1 cellular context compared by ENCODE assay signal in the genomic region with DNA sequence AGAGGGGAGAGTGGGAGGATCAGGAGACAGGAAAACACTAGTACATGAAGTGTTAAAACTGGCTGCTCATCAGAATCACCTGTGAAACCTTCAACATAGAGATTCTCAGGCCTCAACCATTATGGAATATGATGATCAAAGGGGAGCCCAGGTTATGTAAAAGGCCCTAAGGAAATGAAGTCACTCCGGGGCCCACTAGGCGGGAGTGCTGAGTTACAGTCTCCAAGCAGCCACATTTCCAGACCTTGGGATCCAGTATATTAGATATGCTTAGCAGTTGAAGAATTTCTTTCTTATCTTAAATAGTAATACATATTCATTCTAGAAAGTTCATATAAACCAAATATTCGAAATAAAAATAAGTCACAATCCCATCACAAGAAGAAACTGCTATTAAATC.
TF ChIP-seq lines count a peak whose summit lies in the region.

No MANE protein-coding gene starts in this region.

TF ChIP-seq in GM23338, 12 proteins besides CTCF, POLR2A, EP300 and RAD21:
- TF ChIP-seq ZNF462 (CRISPR knock-in tag; IDR thresholded peaks at IDR 0.05) (no peak), CREB1 (CRISPR knock-in tag; IDR thresholded peaks at IDR 0.05; ENCODE audit: low read depth) (no peak), EZH2phosphoT487 (IDR thresholded peaks at IDR 0.05; ENCODE audit: unreplicated experiment) (no peak), JUNB (IDR thresholded peaks at IDR 0.05; ENCODE audit: unreplicated experiment) (no peak), ZNF331 (CRISPR knock-in tag; IDR thresholded peaks at IDR 0.05; ENCODE audit: low read depth) (no peak), EZH2 (IDR thresholded peaks at IDR 0.05; ENCODE audit: low read depth, unreplicated experiment) (no peak), POLR2AphosphoS5 (IDR thresholded peaks at IDR 0.05; ENCODE audit: low read depth) (no peak)
- TF ChIP-seq, protein P1, sequence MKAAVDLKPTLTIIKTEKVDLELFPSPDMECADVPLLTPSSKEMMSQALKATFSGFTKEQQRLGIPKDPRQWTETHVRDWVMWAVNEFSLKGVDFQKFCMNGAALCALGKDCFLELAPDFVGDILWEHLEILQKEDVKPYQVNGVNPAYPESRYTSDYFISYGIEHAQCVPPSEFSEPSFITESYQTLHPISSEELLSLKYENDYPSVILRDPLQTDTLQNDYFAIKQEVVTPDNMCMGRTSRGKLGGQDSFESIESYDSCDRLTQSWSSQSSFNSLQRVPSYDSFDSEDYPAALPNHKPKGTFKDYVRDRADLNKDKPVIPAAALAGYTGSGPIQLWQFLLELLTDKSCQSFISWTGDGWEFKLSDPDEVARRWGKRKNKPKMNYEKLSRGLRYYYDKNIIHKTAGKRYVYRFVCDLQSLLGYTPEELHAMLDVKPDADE (IDR thresholded peaks at IDR 0.05), result no peak
TF ChIP-seq in GM23338: peak in this region for 0.
